In the genomic region with DNA sequence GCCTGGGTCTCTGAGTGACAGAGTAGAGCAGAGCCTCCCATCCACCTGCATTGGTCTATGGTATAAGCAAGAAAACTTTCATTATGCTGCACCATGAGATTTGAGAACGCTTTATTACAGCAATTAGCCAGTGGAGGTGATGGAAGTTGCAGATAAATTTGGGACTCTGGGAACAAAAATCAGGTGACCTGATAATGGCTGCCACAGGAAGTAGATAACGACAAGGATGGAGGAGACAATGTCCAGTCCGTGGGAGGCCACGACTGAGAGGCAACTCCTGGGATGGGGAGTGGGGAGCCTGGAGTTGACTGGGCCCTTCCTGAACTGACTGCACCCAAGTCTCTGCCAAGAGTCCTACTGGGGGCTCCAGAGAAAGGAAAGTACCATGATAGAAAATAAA, we compare ENCODE assay signal across 22 cellular contexts. TPM values are rescaled to one million over a fixed set of nuclear protein-coding genes. Genes with fewer than 3 reads are reported as not detected.
DNase-seq lines count a peak whose midpoint lies in the region; ATAC-seq and TF ChIP-seq lines count a peak whose summit lies in the region.
"Had no signal": no experiment of that assay in that cellular context is flagged by ENCODE, and none has a peak within 500 bp of the region (broad histone marks: within the 10 kb centered on the region; RNA-seq: fewer than 3 reads in every experiment).

No MANE protein-coding gene starts in this region.

- no peaks in the 10 kb centered on the region for H3K79me2 ChIP-seq in PC-3 (ENCODE audit: low read length)

- peaks cover 10% of the 10 kb centered on the region for H3K4me1 Mint-ChIP-seq in WTC11
- H3K4me1 Mint-ChIP-seq in naive thymus-derived CD8-positive, alpha-beta T cell: peaks cover 0 to 1% (median 0%) of the 10 kb centered on the region in 4 donors

- no peaks in the 10 kb centered on the region; the same call in 1 of the 2 replicates for H3K27me3 Mint-ChIP-seq in WTC11 (ENCODE audit: low read depth)
- H3K27me3 Mint-ChIP-seq in naive thymus-derived CD8-positive, alpha-beta T cell: peaks cover 0 to 20% (median 8%) of the 10 kb centered on the region in 5 donors
- H3K27me3 Mint-ChIP-seq: CD4-positive, alpha-beta memory T cell had no signal

- BruUV-seq in PC-3 (replicated peaks; lab: Mats Ljungman, UMichigan): no TSS peak

- no peaks in the 10 kb centered on the region for H3F3A ChIP-seq in PC-3 (ENCODE audit: low read length, unreplicated experiment)

- H3K27ac Mint-ChIP-seq in WTC11: no peak overlapping the region
- peak overlapping the region in 1 of 10 donors; percentile 29 for H3K27ac Mint-ChIP-seq in naive thymus-derived CD8-positive, alpha-beta T cell

- POLR2A ChIA-PET in WTC11 (lab: Charles Lee) (no interaction called here), PC-3 (lab: Charles Lee; ENCODE audit: unreplicated experiment) (no interaction called here)
- POLR2A ChIA-PET in naive thymus-derived CD8-positive, alpha-beta T cell (lab: Charles Lee): no interaction called here

- no peak overlapping the region for H3K4me3 Mint-ChIP-seq in WTC11
- no peak overlapping the region for H3K4me3 Mint-ChIP-seq in naive thymus-derived CD8-positive, alpha-beta T cell
- H3K4me3 Mint-ChIP-seq: CD4-positive, alpha-beta memory T cell had no signal

- no peak overlapping the region for H3K4me2 ChIP-seq in PC-3 (ENCODE audit: low read length)
- H3K4me2 ChIP-seq: A549 had no signal

- H4K20me1 ChIP-seq in PC-3 (ENCODE audit: low read length): no peaks in the 10 kb centered on the region

- TF ChIP-seq CTCF in WTC11 (IDR thresholded peaks at IDR 0.05) (no peak), upper lobe of right lung (IDR thresholded peaks at IDR 0.05) (no peak), PC-3 (conservative IDR thresholded peaks at IDR 0.05; ENCODE audit: low read depth, low read length) (no peak)

- DNase-seq in WTC11 (ENCODE audit: low spot score) (peak; percentile 5), islet precursor cell (peak; percentile 47), posterior vena cava (ENCODE audit: low spot score) (peak; percentile 47), upper lobe of right lung (peak; percentile 6), PC-3 (no peak)
- DNase-seq in naive thymus-derived CD8-positive, alpha-beta T cell: no peak
- DNase-seq: C1 segment of cervical spinal cord; CD4-positive, alpha-beta memory T cell; COR-L47; KG1; MG63; NCI-H1105 treated with DMSO at 0.1 percent for 48 hours; NCI-H146; NCI-H1930; NCI-H446 treated with DMSO at 0.1 percent for 48 hours; NCI-H526; SHP77 treated with DMSO at 0.1 percent for 48 hours had no signal

- no peaks in the 10 kb centered on the region for H3K36me3 ChIP-seq in upper lobe of right lung
- H3K36me3 ChIP-seq in PC-3 (ENCODE audit: low read depth, low read length): no peaks in the 10 kb centered on the region
- H3K36me3 ChIP-seq: MG63 had no signal

- peaks cover 6% of the 10 kb centered on the region for H3K36me3 Mint-ChIP-seq in WTC11
- H3K36me3 Mint-ChIP-seq in naive thymus-derived CD8-positive, alpha-beta T cell: peaks cover 0 to 4% (median 0%) of the 10 kb centered on the region in 3 donors
- H3K36me3 Mint-ChIP-seq: CD4-positive, alpha-beta memory T cell had no signal

- H3K9me2 ChIP-seq in PC-3 (replicated peaks; ENCODE audit: low read length): no peaks in the 10 kb centered on the region

- H3K27me3 ChIP-seq in upper lobe of right lung: no peaks in the 10 kb centered on the region
- peaks cover 2% of the 10 kb centered on the region for H3K27me3 ChIP-seq in PC-3 (ENCODE audit: low read length)
- H3K27me3 ChIP-seq: MG63 had no signal

- H2AFZ ChIP-seq in PC-3 (ENCODE audit: low read length): no peak overlapping the region

- ATAC-seq in WTC11 (no peak), upper lobe of right lung (no peak), GM21528 (IDR thresholded peaks at IDR 0.05; ENCODE audit: low FRiP score, unreplicated experiment) (no peak), PC-3 (no peak)
- no peak for ATAC-seq in naive thymus-derived CD8-positive, alpha-beta T cell
- ATAC-seq: A549, HCT116, Panc1 had no signal

- H3K4me3 ChIP-seq in upper lobe of right lung: no peak overlapping the region
- H3K4me3 ChIP-seq in PC-3 (ENCODE audit: low read length): no peak overlapping the region
- H3K4me3 ChIP-seq: A549, MG63 had no signal

- intact Hi-C loops in posterior vena cava (cut with DNase I): no loop called here
- intact Hi-C loops in upper lobe of right lung (cut with DNase I): no loop called here
- intact Hi-C loops in PC-3 (cut with micrococcal nuclease): no loop called here

- H3K27ac ChIP-seq in upper lobe of right lung: no peak overlapping the region
- H3K27ac ChIP-seq in PC-3 (ENCODE audit: low read length): no peak overlapping the region
- H3K27ac ChIP-seq: A549 had no signal

- CTCF ChIA-PET in WTC11 (lab: Charles Lee) (no interaction called here), PC-3 (lab: Charles Lee) (no interaction called here)

- peaks cover 12% of the 10 kb centered on the region for H3K9me3 Mint-ChIP-seq in WTC11
- H3K9me3 Mint-ChIP-seq in naive thymus-derived CD8-positive, alpha-beta T cell: peaks cover 0 to 3% (median 0%) of the 10 kb centered on the region in 9 donors
- H3K9me3 Mint-ChIP-seq: CD4-positive, alpha-beta memory T cell had no signal

- H3K4me1 ChIP-seq in upper lobe of right lung (no peaks in the 10 kb centered on the region), PC-3 (ENCODE audit: insufficient read depth, low read length) (no peaks in the 10 kb centered on the region)
- H3K4me1 ChIP-seq: A549 had no signal

- no peak overlapping the region for H3K9ac ChIP-seq in PC-3 (ENCODE audit: low read length)

- H3K9me3 ChIP-seq in upper lobe of right lung (no peaks in the 10 kb centered on the region), PC-3 (ENCODE audit: low read length) (no peaks in the 10 kb centered on the region)
- H3K9me3 ChIP-seq: A549, MG63 had no signal

TF ChIP-seq in WTC11, 78 proteins besides CTCF, POLR2A, EP300 and RAD21 (continues in another document):
- TF ChIP-seq NR3C1 (CRISPR knock-in tag; conservative IDR thresholded peaks at IDR 0.05; ENCODE audit: low read depth) (no peak), NFE2L1 (CRISPR knock-in tag; IDR thresholded peaks at IDR 0.05) (no peak), SOX15 (CRISPR knock-in tag; IDR thresholded peaks at IDR 0.05) (no peak), KAT7 (CRISPR knock-in tag; IDR thresholded peaks at IDR 0.05; ENCODE audit: borderline replicate concordance) (no peak), ZNF121 (CRISPR knock-in tag; IDR thresholded peaks at IDR 0.05) (no peak), NFATC4 (CRISPR knock-in tag; IDR thresholded peaks at IDR 0.05) (no peak), EMX1 (CRISPR knock-in tag; IDR thresholded peaks at IDR 0.05) (no peak), ZBTB21 (CRISPR knock-in tag; IDR thresholded peaks at IDR 0.05; ENCODE audit: borderline replicate concordance) (no peak), FOXJ3 (CRISPR knock-in tag; IDR thresholded peaks at IDR 0.05; ENCODE audit: borderline replicate concordance) (no peak), ELF4 (CRISPR knock-in tag; IDR thresholded peaks at IDR 0.05; ENCODE audit: low read depth) (no peak), SMAD3 (CRISPR knock-in tag; IDR thresholded peaks at IDR 0.05; ENCODE audit: borderline replicate concordance) (no peak), CREM (CRISPR knock-in tag; IDR thresholded peaks at IDR 0.05) (no peak)
- TF ChIP-seq, protein P1, sequence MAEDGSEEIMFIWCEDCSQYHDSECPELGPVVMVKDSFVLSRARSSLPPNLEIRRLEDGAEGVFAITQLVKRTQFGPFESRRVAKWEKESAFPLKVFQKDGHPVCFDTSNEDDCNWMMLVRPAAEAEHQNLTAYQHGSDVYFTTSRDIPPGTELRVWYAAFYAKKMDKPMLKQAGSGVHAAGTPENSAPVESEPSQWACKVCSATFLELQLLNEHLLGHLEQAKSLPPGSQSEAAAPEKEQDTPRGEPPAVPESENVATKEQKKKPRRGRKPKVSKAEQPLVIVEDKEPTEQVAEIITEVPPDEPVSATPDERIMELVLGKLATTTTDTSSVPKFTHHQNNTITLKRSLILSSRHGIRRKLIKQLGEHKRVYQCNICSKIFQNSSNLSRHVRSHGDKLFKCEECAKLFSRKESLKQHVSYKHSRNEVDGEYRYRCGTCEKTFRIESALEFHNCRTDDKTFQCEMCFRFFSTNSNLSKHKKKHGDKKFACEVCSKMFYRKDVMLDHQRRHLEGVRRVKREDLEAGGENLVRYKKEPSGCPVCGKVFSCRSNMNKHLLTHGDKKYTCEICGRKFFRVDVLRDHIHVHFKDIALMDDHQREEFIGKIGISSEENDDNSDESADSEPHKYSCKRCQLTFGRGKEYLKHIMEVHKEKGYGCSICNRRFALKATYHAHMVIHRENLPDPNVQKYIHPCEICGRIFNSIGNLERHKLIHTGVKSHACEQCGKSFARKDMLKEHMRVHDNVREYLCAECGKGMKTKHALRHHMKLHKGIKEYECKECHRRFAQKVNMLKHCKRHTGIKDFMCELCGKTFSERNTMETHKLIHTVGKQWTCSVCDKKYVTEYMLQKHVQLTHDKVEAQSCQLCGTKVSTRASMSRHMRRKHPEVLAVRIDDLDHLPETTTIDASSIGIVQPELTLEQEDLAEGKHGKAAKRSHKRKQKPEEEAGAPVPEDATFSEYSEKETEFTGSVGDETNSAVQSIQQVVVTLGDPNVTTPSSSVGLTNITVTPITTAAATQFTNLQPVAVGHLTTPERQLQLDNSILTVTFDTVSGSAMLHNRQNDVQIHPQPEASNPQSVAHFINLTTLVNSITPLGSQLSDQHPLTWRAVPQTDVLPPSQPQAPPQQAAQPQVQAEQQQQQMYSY (CRISPR knock-in tag; IDR thresholded peaks at IDR 0.05): no peak
- TF ChIP-seq, protein P2, sequence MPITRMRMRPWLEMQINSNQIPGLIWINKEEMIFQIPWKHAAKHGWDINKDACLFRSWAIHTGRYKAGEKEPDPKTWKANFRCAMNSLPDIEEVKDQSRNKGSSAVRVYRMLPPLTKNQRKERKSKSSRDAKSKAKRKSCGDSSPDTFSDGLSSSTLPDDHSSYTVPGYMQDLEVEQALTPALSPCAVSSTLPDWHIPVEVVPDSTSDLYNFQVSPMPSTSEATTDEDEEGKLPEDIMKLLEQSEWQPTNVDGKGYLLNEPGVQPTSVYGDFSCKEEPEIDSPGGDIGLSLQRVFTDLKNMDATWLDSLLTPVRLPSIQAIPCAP (CRISPR knock-in tag; IDR thresholded peaks at IDR 0.05): no peak

RNA-seq across cellular contexts. Expression of a gene that starts 4.7 kb away (rescaled TPM):
- not detected in 3 replicates for total RNA-seq in WTC11 (2021)
- not detected for total RNA-seq in posterior vena cava
- not detected for total RNA-seq in upper lobe of right lung
- not detected for total RNA-seq in naive thymus-derived CD8-positive, alpha-beta T cell
- under 1 TPM in 1 of 3 donors, not detected in 2; 0.36 TPM for polyA plus RNA-seq in naive thymus-derived CD8-positive, alpha-beta T cell
- not detected in 2 replicates for total RNA-seq in PC-3 (2014; rRNA removed)
- total RNA-seq: CD4-positive, alpha-beta memory T cell; H1 had no signal
- polyA plus RNA-seq: A549, H1 had no signal

RNA-seq across cellular contexts. Expression of a gene that starts 37.0 kb away (rescaled TPM):
- total RNA-seq in WTC11 (2021): 3.8 to 6.5 TPM (median 5.5 TPM) in 3 replicates
- total RNA-seq in posterior vena cava: 100 to 1,000 TPM; 117 to 138 TPM
- 13.2 TPM for total RNA-seq in upper lobe of right lung
- not detected for total RNA-seq in naive thymus-derived CD8-positive, alpha-beta T cell
- not detected for polyA plus RNA-seq in naive thymus-derived CD8-positive, alpha-beta T cell
- total RNA-seq in PC-3 (2014; rRNA removed): not detected in 2 replicates
- total RNA-seq: CD4-positive, alpha-beta memory T cell had no signal
- polyA plus RNA-seq: CD4-positive, alpha-beta memory T cell had no signal

Comparison
In these comparisons a context has a peak if more than half of its experiments do, and no peak if none do; other contexts are left out.
1. DNase-seq: peak in WTC11 (single experiment), islet precursor cell (single experiment), posterior vena cava (single experiment) and upper lobe of right lung (single experiment); none in naive thymus-derived CD8-positive, alpha-beta T cell (0 of 10) and PC-3 (single experiment).